In the genomic region with DNA sequence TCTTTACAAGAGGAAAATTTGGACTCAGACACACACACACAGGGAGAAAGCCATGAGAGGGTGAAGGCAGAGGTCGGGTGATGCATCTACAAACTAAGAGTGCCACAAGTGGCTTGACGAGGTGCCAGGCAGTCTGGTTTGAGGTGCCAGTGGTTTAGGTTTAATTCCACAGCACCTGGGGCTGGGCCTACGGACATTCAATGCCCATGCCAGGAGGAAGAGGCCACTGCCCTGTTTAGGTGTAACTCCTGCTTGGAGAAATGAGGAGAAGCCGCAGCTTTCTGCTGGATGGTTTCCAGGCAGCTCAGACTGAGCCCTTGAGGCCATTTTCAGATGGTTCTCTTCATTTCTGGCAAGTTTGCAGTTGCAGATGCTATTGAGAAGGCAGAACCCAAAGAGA, we compare ENCODE assay signal across 33 cellular contexts.
"Had no signal": no experiment of that assay in that cellular context is flagged by ENCODE, and none has a peak within 500 bp of the region (broad histone marks: within the 10 kb centered on the region; RNA-seq: fewer than 3 reads in every experiment).

No MANE protein-coding gene starts in this region.

- DNase-seq: naive thymus-derived CD8-positive, alpha-beta T cell; nephron progenitor cell; nucleus accumbens; ovary; posterior cingulate gyrus; psoas muscle; right cardiac atrium; right lobe of liver; spleen; stimulated activated CD4-positive, alpha-beta T cell treated with anti-CD3 and anti-CD28 coated beads, Interleukin-12 subunit alpha, Interleukin-12 subunit beta, amount 100 ng/mL, for 4 hours; stimulated activated CD4-positive, alpha-beta T cell treated with anti-CD3 and anti-CD28 coated beads, Interleukin-1b, Interleukin-23, amount 100 ng/mL, for 48 hours; stimulated activated CD4-positive, alpha-beta T cell treated with anti-CD3 and anti-CD28 coated beads, Interleukin-4, amount 100 ng/mL, for 1 hour; stimulated activated CD4-positive, alpha-beta T cell treated with anti-CD3 and anti-CD28 coated beads, Interleukin-4, amount 100 ng/mL, for 4 hours; stimulated activated CD8-positive, alpha-beta memory T cell treated with anti-CD3 and anti-CD28 coated beads, Interleukin-4, amount 100 ng/mL, for 48 hours; stimulated activated naive CD4-positive, alpha-beta T cell; stimulated activated naive CD8-positive, alpha-beta T cell treated with anti-CD3 and anti-CD28 coated beads, Interleukin-15, amount 100 ng/mL, for 72 hours; stimulated activated naive CD8-positive, alpha-beta T cell treated with anti-CD3 and anti-CD28 coated beads, Interleukin-15, Interleukin-2, amounts not matched to agents 100 U/mL and 50 U/mL, for 24 hours; substantia nigra; testis; tibial artery; transverse colon; upper lobe of right lung; uterus had no signal

- H3K9me3 ChIP-seq: neutrophil, ovary, psoas muscle, right lobe of liver, suprapubic skin, testis, tibial artery, transverse colon, upper lobe of right lung, uterus had no signal

- H3K4me3 ChIP-seq: ovary, psoas muscle, right lobe of liver, skin epidermis, smooth muscle cell, spleen, suprapubic skin, testis, tibial artery, transverse colon, upper lobe of right lung, uterus had no signal

- H3K4me1 Mint-ChIP-seq: naive thymus-derived CD8-positive, alpha-beta T cell; nephron progenitor cell; neural crest cell; stimulated activated memory B cell treated with anti-CD40 and anti-IgM and Interleukin-4, amounts not matched to agents 10 μg/mL and 1 μg/mL and 100 μg/mL, for 72 hours; stimulated activated naive CD8-positive, alpha-beta T cell treated with anti-CD3 and anti-CD28 coated beads, Interleukin-15, amount 100 ng/mL, for 72 hours had no signal

- H3K4me1 ChIP-seq: parathyroid adenoma, psoas muscle, right lobe of liver, spleen, suprapubic skin, testis, tibial artery, transverse colon, upper lobe of right lung, uterus had no signal

- H3K27ac ChIP-seq: neutrophil, ovary, parathyroid adenoma, psoas muscle, right lobe of liver, skin epidermis, spleen, suprapubic skin, testis, tibial artery, transverse colon, upper lobe of right lung, uterus had no signal

- H3K27me3 ChIP-seq: neutrophil, ovary, right lobe of liver, suprapubic skin, testis, transverse colon, upper lobe of right lung, uterus had no signal

- ATAC-seq: naive thymus-derived CD8-positive, alpha-beta T cell; natural killer cell treated with Interleukin-12 subunit alpha and Interleukin-12 subunit beta and Interleukin-15 and Interleukin-18, amount 100 ng/mL, for 72 hours; psoas muscle; right cardiac atrium; right lobe of liver; stimulated activated memory B cell treated with anti-CD40 and anti-IgM and Interleukin-4, amounts not matched to agents 10 μg/mL and 1 μg/mL and 100 μg/mL, for 72 hours; stimulated activated naive CD8-positive, alpha-beta T cell treated with anti-CD3 and anti-CD28 coated beads, Interleukin-15, amount 100 ng/mL, for 72 hours; stimulated activated naive CD8-positive, alpha-beta T cell treated with anti-CD3 and anti-CD28 coated beads, Interleukin-15, Interleukin-2, amounts not matched to agents 100 U/mL and 50 U/mL, for 24 hours; upper lobe of right lung had no signal

- H3K9me3 Mint-ChIP-seq: natural killer cell treated with Interleukin-12 subunit alpha and Interleukin-12 subunit beta and Interleukin-15 and Interleukin-18, amount 100 ng/mL, for 72 hours; type B pancreatic cell had no signal

- H3K27me3 Mint-ChIP-seq: stimulated activated naive CD8-positive, alpha-beta T cell treated with anti-CD3 and anti-CD28 coated beads, Interleukin-15, amount 100 ng/mL, for 72 hours had no signal

- H3K36me3 ChIP-seq: neutrophil, ovary, right lobe of liver, spleen, suprapubic skin, tibial artery, transverse colon, upper lobe of right lung, uterus had no signal

- H3K4me3 Mint-ChIP-seq: naive thymus-derived CD8-positive, alpha-beta T cell; natural killer cell treated with Interleukin-12 subunit alpha and Interleukin-12 subunit beta and Interleukin-15 and Interleukin-18, amount 100 ng/mL, for 72 hours; nephron progenitor cell; neural crest cell; stimulated activated memory B cell treated with anti-CD40 and anti-IgM and Interleukin-4, amounts not matched to agents 10 μg/mL and 1 μg/mL and 100 μg/mL, for 72 hours; stimulated activated naive CD8-positive, alpha-beta T cell treated with anti-CD3 and anti-CD28 coated beads, Interleukin-15, amount 100 ng/mL, for 72 hours; type B pancreatic cell had no signal

- H3K36me3 Mint-ChIP-seq: stimulated activated memory B cell treated with anti-CD40 and anti-IgM and Interleukin-4, amounts not matched to agents 10 μg/mL and 1 μg/mL and 100 μg/mL, for 72 hours; type B pancreatic cell had no signal

- H3K27ac Mint-ChIP-seq: naive thymus-derived CD8-positive, alpha-beta T cell; natural killer cell treated with Interleukin-12 subunit alpha and Interleukin-12 subunit beta and Interleukin-15 and Interleukin-18, amount 100 ng/mL, for 72 hours; nephron progenitor cell; progenitor cell of endocrine pancreas; stimulated activated memory B cell treated with anti-CD40 and anti-IgM and Interleukin-4, amounts not matched to agents 10 μg/mL and 1 μg/mL and 100 μg/mL, for 72 hours; stimulated activated naive CD8-positive, alpha-beta T cell treated with anti-CD3 and anti-CD28 coated beads, Interleukin-15, amount 100 ng/mL, for 72 hours; type B pancreatic cell had no signal
